In genomic region chr11:47213985-47214564, GRCh38 we compare ENCODE assay signal across 8 cellular contexts. TPM values are rescaled to one million over a fixed set of nuclear protein-coding genes. Genes with fewer than 3 reads are reported as not detected.
DNase-seq lines count a peak whose midpoint lies in the region; ATAC-seq and TF ChIP-seq lines count a peak whose summit lies in the region.

No MANE protein-coding gene starts in this region.

- H3K27ac ChIP-seq in angular gyrus (ENCODE audit: low read depth, low read length), result peak overlapping the region; percentile 96
- H3K27ac ChIP-seq in right atrium auricular region, result peak overlapping the region; percentile 91 to 97
- H3K27ac ChIP-seq in psoas muscle, result peak overlapping the region; percentile 92
- peak overlapping the region; percentile 94 to 99 for H3K27ac ChIP-seq in uterus

- no peak for TF ChIP-seq CTCF in GM12864 (IDR thresholded peaks at IDR 0.05; ENCODE audit: low read depth, low read length, missing control alignments)
- no peak for TF ChIP-seq CTCF in right atrium auricular region (IDR thresholded peaks at IDR 0.05)
- no peak for TF ChIP-seq CTCF in psoas muscle (IDR thresholded peaks at IDR 0.05)
- no peak for TF ChIP-seq CTCF in uterus (IDR thresholded peaks at IDR 0.05)

- H3K4me3 ChIP-seq in GM12864 (ENCODE audit: low read depth, low read length) (peak overlapping the region; percentile 59), right atrium auricular region (peak overlapping the region; percentile 61 to 66), psoas muscle (peak overlapping the region; percentile 83), uterus (peak overlapping the region; percentile 57 to 90)

- peak; percentile 42 for DNase-seq in GM12864 (ENCODE audit: low read depth)
- DNase-seq in NCI-H1417 (lab: John Stamatoyannopoulos, UW), result peak; percentile 89 to 95 (median 93)
- DNase-seq in T-helper 1 cell, result peak; percentile 64 to 92 (median 76)
- peak; percentile 96 for DNase-seq in right atrium auricular region (ENCODE audit: low spot score)
- peak; percentile 93 to 96 for DNase-seq in psoas muscle
- DNase-seq in uterus, result peak; percentile 88 to 93

- H3K36me3 ChIP-seq in right atrium auricular region, result no peaks in the 10 kb centered on the region
- peaks cover 0 to 22% of the 10 kb centered on the region in 2 donors for H3K36me3 ChIP-seq in psoas muscle (ENCODE audit: insufficient read depth in 1 of 2, low read depth in 1 of 2)
- no peaks in the 10 kb centered on the region for H3K36me3 ChIP-seq in uterus

- H3K4me1 ChIP-seq in right atrium auricular region (peaks cover 0 to 18% of the 10 kb centered on the region in 2 donors), psoas muscle (peaks cover 23% of the 10 kb centered on the region), uterus (no peaks in the 10 kb centered on the region)

- H3K27me3 ChIP-seq in right atrium auricular region, result no peaks in the 10 kb centered on the region
- no peaks in the 10 kb centered on the region for H3K27me3 ChIP-seq in psoas muscle (ENCODE audit: insufficient read depth in 3 of 3, low read length in 2 of 3)
- H3K27me3 ChIP-seq in uterus, result no peaks in the 10 kb centered on the region

- no peaks in the 10 kb centered on the region for H3K9me3 ChIP-seq in right atrium auricular region
- H3K9me3 ChIP-seq in psoas muscle, result no peaks in the 10 kb centered on the region
- no peaks in the 10 kb centered on the region for H3K9me3 ChIP-seq in uterus

- WGBS in psoas muscle, 3 donors, result 5 to 7% (median 5%) methylated on average over 20 of the region's 20 CpGs

- intact Hi-C loops in psoas muscle (cut with DNase I), result loop anchor here in 1 of 2 donors (2.0 kb wide), 1 partner anchor 27 kb away; the partner anchor contains the start of gene PACSIN3
- intact Hi-C loops in uterus (cut with DNase I; ENCODE audit: low total_unique reads), result no loop called here

- TF ChIP-seq POLR2A in uterus (IDR thresholded peaks at IDR 0.05), result peak; percentile 23 to 59

- ATAC-seq in HG02759 (IDR thresholded peaks at IDR 0.05; ENCODE audit: unreplicated experiment) (peak; percentile 62), psoas muscle (peak; percentile 93 to 95 (median 94))

RNA-seq across cellular contexts. Expression of gene DDB2, which starts 0.7 kb away (rescaled TPM):
- total RNA-seq in right atrium auricular region (10 to 100 TPM in 1 of 2 donors, 1 to 10 TPM in 1; 8.8 to 12.0 TPM), psoas muscle (1 to 10 TPM; 5.1 to 9.3 (median 6.9) TPM), uterus (10 to 100 TPM; 13.8 to 65.9 (median 23.8) TPM)
- 10 to 100 TPM in 1 of 3 donors, 1 to 10 TPM in 2; 3.8 to 11.5 (median 4.3) TPM for polyA plus RNA-seq in psoas muscle

RNA-seq across cellular contexts. Expression of gene PACSIN3, which starts 27.8 kb away (rescaled TPM):
- total RNA-seq in right atrium auricular region (100 to 1,000 TPM; 107 to 186 TPM), psoas muscle (100 to 1,000 TPM; 210 to 430 (median 348) TPM), uterus (10 to 100 TPM; 28.1 to 80.3 (median 47.1) TPM)
- 100 to 1,000 TPM in 2 of 3 donors, 10 to 100 TPM in 1; 90.4 to 303 (median 167) TPM for polyA plus RNA-seq in psoas muscle

RNA-seq across cellular contexts. Expression of gene ACP2, which starts 34.5 kb away (rescaled TPM):
- total RNA-seq in right atrium auricular region, result 10 to 100 TPM; 45.2 to 59.4 TPM
- total RNA-seq in psoas muscle, result 10 to 100 TPM in 3 of 4 donors, 1 to 10 TPM in 1; 7.1 to 17.8 (median 15.3) TPM
- polyA plus RNA-seq in psoas muscle, result 10 to 100 TPM; 13.1 to 19.0 (median 18.5) TPM
- total RNA-seq in uterus, result 10 to 100 TPM; 25.6 to 36.6 (median 27.1) TPM

RNA-seq across cellular contexts. Expression of gene ARFGAP2, which starts 37.4 kb away (rescaled TPM):
- total RNA-seq in right atrium auricular region (10 to 100 TPM; 75.1 to 78.0 TPM), psoas muscle (100 to 1,000 TPM in 1 of 4 donors, 10 to 100 TPM in 3; 80.2 to 138 (median 86.5) TPM), uterus (100 to 1,000 TPM in 3 of 4 donors, 10 to 100 TPM in 1; 57.4 to 243 (median 151) TPM)
- polyA plus RNA-seq in psoas muscle, result 10 to 100 TPM; 58.7 to 84.3 (median 60.8) TPM

RNA-seq across cellular contexts. Expression of gene NR1H3, which starts 43.7 kb away (rescaled TPM):
- total RNA-seq in right atrium auricular region, result 10 to 100 TPM; 15.9 to 23.2 TPM
- total RNA-seq in psoas muscle, result 10 to 100 TPM in 1 of 4 donors, 1 to 10 TPM in 3; 3.9 to 12.6 (median 5.2) TPM
- 1 to 10 TPM; 6.2 to 9.3 (median 7.6) TPM for polyA plus RNA-seq in psoas muscle
- total RNA-seq in uterus, result 10 to 100 TPM; 14.1 to 49.0 (median 31.9) TPM

Comparison
In these comparisons a context has a peak if more than half of its experiments do, and no peak if none do; other contexts are left out.
1. Peak in every context shown above with its lines: DNase-seq, ATAC-seq, H3K4me3 ChIP-seq and H3K27ac ChIP-seq.
2. DNase-seq: peak in every context shown above with its lines; median percentile 96 in right atrium auricular region; 94 in psoas muscle; 93 in NCI-H1417; 90 in uterus; 76 in T-helper 1 cell; 42 in GM12864.